In the genomic region with DNA sequence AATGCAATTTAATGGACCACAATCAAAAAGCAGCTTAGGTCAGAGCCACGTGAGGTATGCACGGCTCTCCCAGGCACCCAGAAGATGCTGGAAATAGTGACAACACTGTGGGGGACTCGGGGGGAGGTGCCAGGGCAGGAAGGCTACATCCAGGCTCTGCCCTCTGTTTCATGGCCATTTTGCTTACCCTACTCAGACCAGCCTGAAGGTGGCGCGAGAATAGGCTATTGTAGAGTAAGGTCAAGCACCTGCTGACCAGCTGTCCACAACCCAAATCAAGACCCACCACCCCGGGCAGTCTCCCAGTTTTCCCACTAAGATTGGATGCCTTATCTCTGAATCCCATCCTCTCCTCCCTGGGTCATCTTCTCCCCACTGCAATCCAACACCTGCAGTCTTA, we compare ENCODE assay signal across 1 cellular context.
TF ChIP-seq lines count a peak whose summit lies in the region.

No MANE protein-coding gene starts in this region.

TF ChIP-seq in GM12878, 131 proteins besides CTCF, POLR2A, EP300 and RAD21 (continued from another document):
- TF ChIP-seq, protein P1, sequence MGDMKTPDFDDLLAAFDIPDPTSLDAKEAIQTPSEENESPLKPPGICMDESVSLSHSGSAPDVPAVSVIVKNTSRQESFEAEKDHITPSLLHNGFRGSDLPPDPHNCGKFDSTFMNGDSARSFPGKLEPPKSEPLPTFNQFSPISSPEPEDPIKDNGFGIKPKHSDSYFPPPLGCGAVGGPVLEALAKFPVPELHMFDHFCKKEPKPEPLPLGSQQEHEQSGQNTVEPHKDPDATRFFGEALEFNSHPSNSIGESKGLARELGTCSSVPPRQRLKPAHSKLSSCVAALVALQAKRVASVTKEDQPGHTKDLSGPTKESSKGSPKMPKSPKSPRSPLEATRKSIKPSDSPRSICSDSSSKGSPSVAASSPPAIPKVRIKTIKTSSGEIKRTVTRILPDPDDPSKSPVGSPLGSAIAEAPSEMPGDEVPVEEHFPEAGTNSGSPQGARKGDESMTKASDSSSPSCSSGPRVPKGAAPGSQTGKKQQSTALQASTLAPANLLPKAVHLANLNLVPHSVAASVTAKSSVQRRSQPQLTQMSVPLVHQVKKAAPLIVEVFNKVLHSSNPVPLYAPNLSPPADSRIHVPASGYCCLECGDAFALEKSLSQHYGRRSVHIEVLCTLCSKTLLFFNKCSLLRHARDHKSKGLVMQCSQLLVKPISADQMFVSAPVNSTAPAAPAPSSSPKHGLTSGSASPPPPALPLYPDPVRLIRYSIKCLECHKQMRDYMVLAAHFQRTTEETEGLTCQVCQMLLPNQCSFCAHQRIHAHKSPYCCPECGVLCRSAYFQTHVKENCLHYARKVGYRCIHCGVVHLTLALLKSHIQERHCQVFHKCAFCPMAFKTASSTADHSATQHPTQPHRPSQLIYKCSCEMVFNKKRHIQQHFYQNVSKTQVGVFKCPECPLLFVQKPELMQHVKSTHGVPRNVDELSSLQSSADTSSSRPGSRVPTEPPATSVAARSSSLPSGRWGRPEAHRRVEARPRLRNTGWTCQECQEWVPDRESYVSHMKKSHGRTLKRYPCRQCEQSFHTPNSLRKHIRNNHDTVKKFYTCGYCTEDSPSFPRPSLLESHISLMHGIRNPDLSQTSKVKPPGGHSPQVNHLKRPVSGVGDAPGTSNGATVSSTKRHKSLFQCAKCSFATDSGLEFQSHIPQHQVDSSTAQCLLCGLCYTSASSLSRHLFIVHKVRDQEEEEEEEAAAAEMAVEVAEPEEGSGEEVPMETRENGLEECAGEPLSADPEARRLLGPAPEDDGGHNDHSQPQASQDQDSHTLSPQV (IDR thresholded peaks at IDR 0.05), result no peak
- TF ChIP-seq, protein P2, sequence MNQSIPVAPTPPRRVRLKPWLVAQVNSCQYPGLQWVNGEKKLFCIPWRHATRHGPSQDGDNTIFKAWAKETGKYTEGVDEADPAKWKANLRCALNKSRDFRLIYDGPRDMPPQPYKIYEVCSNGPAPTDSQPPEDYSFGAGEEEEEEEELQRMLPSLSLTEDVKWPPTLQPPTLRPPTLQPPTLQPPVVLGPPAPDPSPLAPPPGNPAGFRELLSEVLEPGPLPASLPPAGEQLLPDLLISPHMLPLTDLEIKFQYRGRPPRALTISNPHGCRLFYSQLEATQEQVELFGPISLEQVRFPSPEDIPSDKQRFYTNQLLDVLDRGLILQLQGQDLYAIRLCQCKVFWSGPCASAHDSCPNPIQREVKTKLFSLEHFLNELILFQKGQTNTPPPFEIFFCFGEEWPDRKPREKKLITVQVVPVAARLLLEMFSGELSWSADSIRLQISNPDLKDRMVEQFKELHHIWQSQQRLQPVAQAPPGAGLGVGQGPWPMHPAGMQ (IDR thresholded peaks at IDR 0.05; ENCODE audit: borderline replicate concordance), result no peak
- TF ChIP-seq SPI1 (IDR thresholded peaks at IDR 0.05; ENCODE audit: borderline replicate concordance, insufficient read depth, low read depth, low read length) (no peak), EED (IDR thresholded peaks at IDR 0.05; ENCODE audit: low read depth) (no peak), ESRRA (IDR thresholded peaks at IDR 0.05; ENCODE audit: low read length) (no peak)
- TF ChIP-seq, protein P3, sequence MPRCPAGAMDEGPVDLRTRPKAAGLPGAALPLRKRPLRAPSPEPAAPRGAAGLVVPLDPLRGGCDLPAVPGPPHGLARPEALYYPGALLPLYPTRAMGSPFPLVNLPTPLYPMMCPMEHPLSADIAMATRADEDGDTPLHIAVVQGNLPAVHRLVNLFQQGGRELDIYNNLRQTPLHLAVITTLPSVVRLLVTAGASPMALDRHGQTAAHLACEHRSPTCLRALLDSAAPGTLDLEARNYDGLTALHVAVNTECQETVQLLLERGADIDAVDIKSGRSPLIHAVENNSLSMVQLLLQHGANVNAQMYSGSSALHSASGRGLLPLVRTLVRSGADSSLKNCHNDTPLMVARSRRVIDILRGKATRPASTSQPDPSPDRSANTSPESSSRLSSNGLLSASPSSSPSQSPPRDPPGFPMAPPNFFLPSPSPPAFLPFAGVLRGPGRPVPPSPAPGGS (IDR thresholded peaks at IDR 0.05; ENCODE audit: borderline replicate concordance, insufficient read depth, low read depth, low read length, poor library complexity, severe bottlenecking), result no peak
